Comparison of ENCODE assay signal across 20 cellular contexts in the genomic region with DNA sequence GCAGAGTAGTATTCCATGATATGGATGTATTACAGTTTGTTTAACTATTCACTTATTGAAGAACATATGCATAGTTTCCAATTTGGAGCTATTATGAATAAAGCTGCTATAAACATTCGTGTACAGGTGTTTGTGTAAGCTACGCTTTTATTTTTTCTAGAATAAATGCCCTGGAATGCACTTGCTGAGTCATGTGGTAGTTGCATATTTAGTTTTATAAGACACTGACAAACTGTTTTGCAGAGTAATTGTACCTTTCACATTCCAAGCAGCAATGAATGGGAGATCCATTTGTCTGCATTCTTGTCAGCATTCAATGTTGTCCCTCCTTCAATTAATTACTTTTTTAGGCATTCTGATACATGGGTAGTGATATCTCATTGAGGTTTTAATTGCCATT.
"Had no signal": no experiment of that assay in that cellular context is flagged by ENCODE, and none has a peak within 500 bp of the region (broad histone marks: within the 10 kb centered on the region; RNA-seq: fewer than 3 reads in every experiment).

No MANE protein-coding gene starts in this region.

- H3K27me3 ChIP-seq: body of pancreas had no signal

- DNase-seq: activated CD4-positive, alpha-beta T cell treated with anti-CD3 and anti-CD28 coated beads for 48 hours; activated CD4-positive, alpha-beta T cell treated with anti-CD3 and anti-CD28 coated beads, Interleukin-2, amount 50 U/mL, for 4 hours; activated CD4-positive, CD25-positive, alpha-beta regulatory T cell treated with anti-CD3 and anti-CD28 coated beads, Interleukin-2, amount 50 U/mL, for 72 hours; activated CD8-positive, alpha-beta memory T cell treated with anti-CD3 and anti-CD28 coated beads, Interleukin-2, amount 10 ng/mL, durations not matched to agents 7 days and 5 days; activated effector memory CD4-positive, alpha-beta T cell treated with Interleukin-2 at 50 U/mL for 16 hours; activated naive CD4-positive, alpha-beta T cell; activated naive CD8-positive, alpha-beta T cell treated with anti-CD3 and anti-CD28 coated beads, Interleukin-2, amount 50 U/mL, for 24 hours; activated T-cell treated with anti-CD3 and anti-CD28 coated beads, Interleukin-2, amount 50 U/mL, for 24 hours; body of pancreas; central memory CD4-positive, alpha-beta T cell; NCI-H1105 treated with DMSO at 0.1 percent for 48 hours; NCI-H1436 treated with DMSO at 0.1 percent for 48 hours; NCI-H187 treated with DMSO at 0.1 percent for 48 hours; NCI-H2081 treated with DMSO at 0.1 percent for 48 hours; NCI-H446; NCI-H526; NCI-H774; SIG-M5; T-helper 17 cell; T-helper 9 cell had no signal

- H3K4me3 ChIP-seq: body of pancreas had no signal

- H3K4me1 ChIP-seq: body of pancreas had no signal

- H3K9me3 ChIP-seq: body of pancreas had no signal
